17 cellular contexts compared by ENCODE assay signal in genomic region chr9:32011049-32011448, GRCh38.
"Had no signal": no experiment of that assay in that cellular context is flagged by ENCODE, and none has a peak within 500 bp of the region (broad histone marks: within the 10 kb centered on the region; RNA-seq: fewer than 3 reads in every experiment).

No MANE protein-coding gene starts in this region.

- H3K27ac Mint-ChIP-seq: activated CD4-positive, alpha-beta T cell treated with anti-CD3 and anti-CD28 coated beads, Interleukin-2, amount 10 ng/mL, durations not matched to agents 7 days and 5 days; activated naive CD4-positive, alpha-beta T cell treated with anti-CD3 and anti-CD28 coated beads for 36 hours; immature natural killer cell; type B pancreatic cell had no signal

- H3K4me1 ChIP-seq: colonic mucosa, gastrocnemius medialis, heart right ventricle, testis had no signal

- H3K9me3 Mint-ChIP-seq: activated CD4-positive, alpha-beta T cell treated with anti-CD3 and anti-CD28 coated beads, Interleukin-2, amount 10 ng/mL, durations not matched to agents 7 days and 5 days; activated naive CD4-positive, alpha-beta T cell treated with anti-CD3 and anti-CD28 coated beads for 36 hours; activated T-cell treated with anti-CD3 and anti-CD28 coated beads, Interleukin-2, amount 50 U/mL, for 4 hours; type B pancreatic cell had no signal

- H3K4me1 Mint-ChIP-seq: activated CD4-positive, alpha-beta T cell treated with anti-CD3 and anti-CD28 coated beads, Interleukin-2, amount 10 ng/mL, durations not matched to agents 7 days and 5 days; central memory CD8-positive, alpha-beta T cell; immature natural killer cell had no signal

- H3K4me3 ChIP-seq: colonic mucosa, gastrocnemius medialis, heart right ventricle, testis had no signal

- H3K27me3 ChIP-seq: colonic mucosa, gastrocnemius medialis, heart right ventricle, testis had no signal

- H3K36me3 ChIP-seq: colonic mucosa, gastrocnemius medialis, heart right ventricle had no signal

- H3K9me3 ChIP-seq: colonic mucosa, gastrocnemius medialis, testis had no signal

- H3K27ac ChIP-seq: colonic mucosa, gastrocnemius medialis, heart right ventricle, testis had no signal

- H3K36me3 Mint-ChIP-seq: immature natural killer cell, type B pancreatic cell had no signal

- ATAC-seq: activated T-cell treated with anti-CD3 and anti-CD28 coated beads, Interleukin-2, amount 50 U/mL, for 4 hours; gastrocnemius medialis; heart right ventricle; left ventricle myocardium superior had no signal

- DNase-seq: activated CD4-positive, alpha-beta T cell treated with anti-CD3 and anti-CD28 coated beads, Interleukin-2, amount 10 ng/mL, durations not matched to agents 7 days and 5 days; activated CD8-positive, alpha-beta memory T cell treated with anti-CD3 and anti-CD28 coated beads, Interleukin-2, amount 50 U/mL, for 4 hours; activated naive CD4-positive, alpha-beta T cell treated with anti-CD3 and anti-CD28 coated beads for 36 hours; activated T-cell treated with anti-CD3 and anti-CD28 coated beads, Interleukin-2, amount 50 U/mL, for 4 hours; aorta; colonic mucosa; gastrocnemius medialis; heart right ventricle; immature natural killer cell; kidney glomerular epithelial cell; left ventricle myocardium superior; retina; stimulated activated CD4-positive, alpha-beta T cell treated with anti-CD3 and anti-CD28 coated beads, Interleukin-2, amount 100 ng/mL, for 24 hours; T-helper 9 cell; testis had no signal

- H3K4me3 Mint-ChIP-seq: activated CD4-positive, alpha-beta T cell treated with anti-CD3 and anti-CD28 coated beads, Interleukin-2, amount 10 ng/mL, durations not matched to agents 7 days and 5 days; activated naive CD4-positive, alpha-beta T cell treated with anti-CD3 and anti-CD28 coated beads for 36 hours; activated T-cell treated with anti-CD3 and anti-CD28 coated beads, Interleukin-2, amount 50 U/mL, for 4 hours; central memory CD8-positive, alpha-beta T cell; immature natural killer cell; type B pancreatic cell had no signal

- H3K27me3 Mint-ChIP-seq: activated CD4-positive, alpha-beta T cell treated with anti-CD3 and anti-CD28 coated beads, Interleukin-2, amount 10 ng/mL, durations not matched to agents 7 days and 5 days; central memory CD8-positive, alpha-beta T cell; type B pancreatic cell had no signal
